In genomic region chr1:111422546-111423391, GRCh38 we compare ENCODE assay signal across 1 cellular context.
TF ChIP-seq lines count a peak whose summit lies in the region.

No MANE protein-coding gene starts in this region.

TF ChIP-seq in HepG2, 621 proteins besides CTCF, POLR2A, EP300 and RAD21 (continued from another document and continues in another):
- TF ChIP-seq HMGXB4 (CRISPR knock-in tag; IDR thresholded peaks at IDR 0.05; ENCODE audit: borderline replicate concordance in 1 of 2, low read depth in 1 of 2) (peak; percentile 37 to 45; a peak in 2 of 4 replicates), PPARG (CRISPR knock-in tag; conservative IDR thresholded peaks at IDR 0.05) (peak; percentile 60), JUNB (CRISPR knock-in tag; IDR thresholded peaks at IDR 0.05; ENCODE audit: borderline replicate concordance) (no peak), PRDM4 (CRISPR knock-in tag; IDR thresholded peaks at IDR 0.05; ENCODE audit: borderline replicate concordance) (no peak), KMT2B (CRISPR knock-in tag; IDR thresholded peaks at IDR 0.05) (no peak), THAP9 (CRISPR knock-in tag; IDR thresholded peaks at IDR 0.05; ENCODE audit: borderline replicate concordance) (no peak; the same call in 1 of the 2 replicates), HNF4G (IDR thresholded peaks at IDR 0.05; ENCODE audit: borderline replicate concordance, low read depth, low read length) (no peak), HNF4G (CRISPR knock-in tag; IDR thresholded peaks at IDR 0.05; ENCODE audit: borderline replicate concordance, low read depth) (no peak), ZNF136 (CRISPR knock-in tag; IDR thresholded peaks at IDR 0.05; ENCODE audit: low read depth) (0 out of 2 replicates have a peak, but pooled peaks have one; percentile 82), RARG (CRISPR knock-in tag; IDR thresholded peaks at IDR 0.05; ENCODE audit: low read depth) (no peak), ZNF749 (CRISPR knock-in tag; IDR thresholded peaks at IDR 0.05; ENCODE audit: borderline replicate concordance) (no peak), CHCHD3 (CRISPR knock-in tag; IDR thresholded peaks at IDR 0.05) (no peak), TOPORS (CRISPR knock-in tag; IDR thresholded peaks at IDR 0.05) (no peak), ZNF224 (CRISPR knock-in tag; IDR thresholded peaks at IDR 0.05) (no peak), ZNF318 (CRISPR knock-in tag; IDR thresholded peaks at IDR 0.05) (no peak), TEF (CRISPR knock-in tag; IDR thresholded peaks at IDR 0.05) (no peak), ZNF282 (IDR thresholded peaks at IDR 0.05; ENCODE audit: partially characterized antibody) (no peak), TCF12 (IDR thresholded peaks at IDR 0.05) (no peak), TCF12 (CRISPR knock-in tag; IDR thresholded peaks at IDR 0.05) (no peak), ZNF7 (CRISPR knock-in tag; IDR thresholded peaks at IDR 0.05) (no peak)
- TF ChIP-seq, protein P1, sequence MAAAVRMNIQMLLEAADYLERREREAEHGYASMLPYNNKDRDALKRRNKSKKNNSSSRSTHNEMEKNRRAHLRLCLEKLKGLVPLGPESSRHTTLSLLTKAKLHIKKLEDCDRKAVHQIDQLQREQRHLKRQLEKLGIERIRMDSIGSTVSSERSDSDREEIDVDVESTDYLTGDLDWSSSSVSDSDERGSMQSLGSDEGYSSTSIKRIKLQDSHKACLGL (CRISPR knock-in tag; IDR thresholded peaks at IDR 0.05): no peak
- TF ChIP-seq, protein P2, sequence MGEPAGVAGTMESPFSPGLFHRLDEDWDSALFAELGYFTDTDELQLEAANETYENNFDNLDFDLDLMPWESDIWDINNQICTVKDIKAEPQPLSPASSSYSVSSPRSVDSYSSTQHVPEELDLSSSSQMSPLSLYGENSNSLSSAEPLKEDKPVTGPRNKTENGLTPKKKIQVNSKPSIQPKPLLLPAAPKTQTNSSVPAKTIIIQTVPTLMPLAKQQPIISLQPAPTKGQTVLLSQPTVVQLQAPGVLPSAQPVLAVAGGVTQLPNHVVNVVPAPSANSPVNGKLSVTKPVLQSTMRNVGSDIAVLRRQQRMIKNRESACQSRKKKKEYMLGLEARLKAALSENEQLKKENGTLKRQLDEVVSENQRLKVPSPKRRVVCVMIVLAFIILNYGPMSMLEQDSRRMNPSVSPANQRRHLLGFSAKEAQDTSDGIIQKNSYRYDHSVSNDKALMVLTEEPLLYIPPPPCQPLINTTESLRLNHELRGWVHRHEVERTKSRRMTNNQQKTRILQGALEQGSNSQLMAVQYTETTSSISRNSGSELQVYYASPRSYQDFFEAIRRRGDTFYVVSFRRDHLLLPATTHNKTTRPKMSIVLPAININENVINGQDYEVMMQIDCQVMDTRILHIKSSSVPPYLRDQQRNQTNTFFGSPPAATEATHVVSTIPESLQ (CRISPR knock-in tag; conservative IDR thresholded peaks at IDR 0.05): no peak
- TF ChIP-seq, protein P3, sequence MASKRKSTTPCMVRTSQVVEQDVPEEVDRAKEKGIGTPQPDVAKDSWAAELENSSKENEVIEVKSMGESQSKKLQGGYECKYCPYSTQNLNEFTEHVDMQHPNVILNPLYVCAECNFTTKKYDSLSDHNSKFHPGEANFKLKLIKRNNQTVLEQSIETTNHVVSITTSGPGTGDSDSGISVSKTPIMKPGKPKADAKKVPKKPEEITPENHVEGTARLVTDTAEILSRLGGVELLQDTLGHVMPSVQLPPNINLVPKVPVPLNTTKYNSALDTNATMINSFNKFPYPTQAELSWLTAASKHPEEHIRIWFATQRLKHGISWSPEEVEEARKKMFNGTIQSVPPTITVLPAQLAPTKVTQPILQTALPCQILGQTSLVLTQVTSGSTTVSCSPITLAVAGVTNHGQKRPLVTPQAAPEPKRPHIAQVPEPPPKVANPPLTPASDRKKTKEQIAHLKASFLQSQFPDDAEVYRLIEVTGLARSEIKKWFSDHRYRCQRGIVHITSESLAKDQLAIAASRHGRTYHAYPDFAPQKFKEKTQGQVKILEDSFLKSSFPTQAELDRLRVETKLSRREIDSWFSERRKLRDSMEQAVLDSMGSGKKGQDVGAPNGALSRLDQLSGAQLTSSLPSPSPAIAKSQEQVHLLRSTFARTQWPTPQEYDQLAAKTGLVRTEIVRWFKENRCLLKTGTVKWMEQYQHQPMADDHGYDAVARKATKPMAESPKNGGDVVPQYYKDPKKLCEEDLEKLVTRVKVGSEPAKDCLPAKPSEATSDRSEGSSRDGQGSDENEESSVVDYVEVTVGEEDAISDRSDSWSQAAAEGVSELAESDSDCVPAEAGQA (IDR thresholded peaks at IDR 0.05; ENCODE audit: low read depth): no peak
- TF ChIP-seq, protein P3 (CRISPR knock-in tag; IDR thresholded peaks at IDR 0.05; ENCODE audit: borderline replicate concordance): no peak
- TF ChIP-seq, protein P4, sequence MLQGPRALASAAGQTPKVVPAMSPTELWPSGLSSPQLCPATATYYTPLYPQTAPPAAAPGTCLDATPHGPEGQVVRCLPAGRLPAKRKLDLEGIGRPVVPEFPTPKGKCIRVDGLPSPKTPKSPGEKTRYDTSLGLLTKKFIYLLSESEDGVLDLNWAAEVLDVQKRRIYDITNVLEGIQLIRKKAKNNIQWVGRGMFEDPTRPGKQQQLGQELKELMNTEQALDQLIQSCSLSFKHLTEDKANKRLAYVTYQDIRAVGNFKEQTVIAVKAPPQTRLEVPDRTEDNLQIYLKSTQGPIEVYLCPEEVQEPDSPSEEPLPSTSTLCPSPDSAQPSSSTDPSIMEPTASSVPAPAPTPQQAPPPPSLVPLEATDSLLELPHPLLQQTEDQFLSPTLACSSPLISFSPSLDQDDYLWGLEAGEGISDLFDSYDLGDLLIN (CRISPR knock-in tag; IDR thresholded peaks at IDR 0.05; ENCODE audit: borderline replicate concordance): no peak
